In genomic region chr6:13287104-13287503, GRCh38 we compare ENCODE assay signal across 23 cellular contexts. TPM values are rescaled to one million over a fixed set of nuclear protein-coding genes. Genes with fewer than 3 reads are reported as not detected.
DNase-seq lines count a peak whose midpoint lies in the region; ATAC-seq and TF ChIP-seq lines count a peak whose summit lies in the region.
"Had no signal": no experiment of that assay in that cellular context is flagged by ENCODE, and none has a peak within 500 bp of the region (broad histone marks: within the 10 kb centered on the region; RNA-seq: fewer than 3 reads in every experiment).

No MANE protein-coding gene starts in this region.

- CTCF ChIA-PET in activated B cell treated with CpG ODN at 0.5 μM for 24 hours (lab: Charles Lee) = no interaction called here

- POLR2A ChIA-PET in activated B cell treated with CpG ODN at 0.5 μM for 24 hours (lab: Charles Lee) = interaction anchor here (1.4 to 4.7 kb wide), 5 partner anchors 11 to 328 kb away, joined by 3 to 56 read pairs (median 5); partner anchors contain the start of genes NOL7 and TBC1D7

- H3K36me3 ChIP-seq in H7 (replicated peaks; ENCODE audit: control insufficient read depth, insufficient read depth, low read length) = peaks cover 3% of the 10 kb centered on the region

- H3K36me3 Mint-ChIP-seq in CD14-positive monocyte = peaks cover 61 to 82% of the 10 kb centered on the region in 2 donors
- peaks cover 81% of the 10 kb centered on the region for H3K36me3 Mint-ChIP-seq in activated B cell treated with CpG ODN at 0.5 μM for 24 hours (ENCODE audit: low read depth)
- H3K36me3 Mint-ChIP-seq in stimulated activated memory B cell treated with anti-CD40 and anti-IgM and Interleukin-4, amounts not matched to agents 10 μg/mL and 1 μg/mL and 100 μg/mL, for 72 hours = peaks cover 76% of the 10 kb centered on the region

- no peak overlapping the region for H3K4me3 ChIP-seq in H7 (ENCODE audit: insufficient read depth, low read depth, low read length)
- H3K4me3 ChIP-seq: Peyer's patch, SK-N-MC had no signal

- peaks cover 0 to 1% (median 0%) of the 10 kb centered on the region in 3 donors for H3K27me3 Mint-ChIP-seq in CD14-positive monocyte (ENCODE audit: low read depth in 3 of 3)
- H3K27me3 Mint-ChIP-seq in activated B cell treated with CpG ODN at 0.5 μM for 24 hours = no peaks in the 10 kb centered on the region
- no peaks in the 10 kb centered on the region for H3K27me3 Mint-ChIP-seq in stimulated activated memory B cell treated with anti-CD40 and anti-IgM and Interleukin-4, amounts not matched to agents 10 μg/mL and 1 μg/mL and 100 μg/mL, for 72 hours
- H3K27me3 Mint-ChIP-seq: CD8-positive, alpha-beta memory T cell had no signal

- ATAC-seq in activated B cell treated with CpG ODN at 0.5 μM for 24 hours (ENCODE audit: low read depth) (no peak), left lobe of liver (no peak)
- ATAC-seq in stimulated activated memory B cell treated with anti-CD40 and anti-IgM and Interleukin-4, amounts not matched to agents 10 μg/mL and 1 μg/mL and 100 μg/mL, for 72 hours = no peak

- TF ChIP-seq CTCF in CD14-positive monocyte (IDR thresholded peaks at IDR 0.05) (no peak), activated B cell treated with CpG ODN at 0.5 μM for 24 hours (IDR thresholded peaks at IDR 0.05) (no peak)

- H3K4me1 Mint-ChIP-seq in CD14-positive monocyte (peaks cover 21% of the 10 kb centered on the region), activated B cell treated with CpG ODN at 0.5 μM for 24 hours (peaks cover 64% of the 10 kb centered on the region)
- peaks cover 47% of the 10 kb centered on the region for H3K4me1 Mint-ChIP-seq in stimulated activated memory B cell treated with anti-CD40 and anti-IgM and Interleukin-4, amounts not matched to agents 10 μg/mL and 1 μg/mL and 100 μg/mL, for 72 hours

- DNase-seq in CD14-positive monocyte (ENCODE audit: low spot score) (no peak), activated B cell treated with CpG ODN at 0.5 μM for 24 hours (no peak), left lobe of liver (ENCODE audit: low spot score) (peak; percentile 37), NOMO-1 treated with DMSO at 0.1 percent for 48 hours (lab: John Stamatoyannopoulos, UW; ENCODE audit: unreplicated experiment) (no peak), H7 (no peak), RPMI8226 (no peak)
- DNase-seq: Calu3; CD8-positive, alpha-beta memory T cell; DMS79 treated with DMSO at 0.1 percent for 48 hours; GF-D8; H9; KBM-7; NCI-H1105 treated with DMSO at 0.1 percent for 48 hours; NCI-H146; NCI-H1930; NCI-H2107; NCI-H526 treated with DMSO at 0.1 percent for 48 hours; OCI-M1; SIG-M5 had no signal

- H3K27ac Mint-ChIP-seq in CD14-positive monocyte (peak overlapping the region in 4 of 7 donors; percentile 37 to 51 (median 44)), activated B cell treated with CpG ODN at 0.5 μM for 24 hours (peak overlapping the region; percentile 59)
- H3K27ac Mint-ChIP-seq in stimulated activated memory B cell treated with anti-CD40 and anti-IgM and Interleukin-4, amounts not matched to agents 10 μg/mL and 1 μg/mL and 100 μg/mL, for 72 hours = peak overlapping the region; percentile 46
- H3K27ac Mint-ChIP-seq: H9 had no signal

- intact Hi-C loops in CD14-positive monocyte (cut with micrococcal nuclease) = no loop called here
- intact Hi-C loops in activated B cell treated with CpG ODN at 0.5 μM for 24 hours (cut with micrococcal nuclease) = no loop called here

- H3K9me3 Mint-ChIP-seq in CD14-positive monocyte (peaks cover 3 to 17% (median 9%) of the 10 kb centered on the region in 7 donors), activated B cell treated with CpG ODN at 0.5 μM for 24 hours (peaks cover 2% of the 10 kb centered on the region)
- no peaks in the 10 kb centered on the region for H3K9me3 Mint-ChIP-seq in stimulated activated memory B cell treated with anti-CD40 and anti-IgM and Interleukin-4, amounts not matched to agents 10 μg/mL and 1 μg/mL and 100 μg/mL, for 72 hours

- no peaks in the 10 kb centered on the region for H3K27me3 ChIP-seq in H7 (ENCODE audit: control insufficient read depth, insufficient read depth, low read length)
- H3K27me3 ChIP-seq: BLaER1 treated with 17β-estradiol and CSF1 and Interleukin-3, amounts not matched to agents 10 nM and 100 nM; Peyer's patch had no signal

- H3K4me3 Mint-ChIP-seq in CD14-positive monocyte (no peak overlapping the region), activated B cell treated with CpG ODN at 0.5 μM for 24 hours (no peak overlapping the region)
- no peak overlapping the region for H3K4me3 Mint-ChIP-seq in stimulated activated memory B cell treated with anti-CD40 and anti-IgM and Interleukin-4, amounts not matched to agents 10 μg/mL and 1 μg/mL and 100 μg/mL, for 72 hours
- H3K4me3 Mint-ChIP-seq: CD8-positive, alpha-beta memory T cell; H9 had no signal

RNA-seq across cellular contexts. Expression of gene TBC1D7, which starts 41.2 kb away (rescaled TPM):
- polyA plus RNA-seq in CD14-positive monocyte = 10 to 100 TPM; 34.3 TPM
- total RNA-seq in activated B cell treated with CpG ODN at 0.5 μM for 24 hours (17.3 and 18.5 TPM in 2 replicates), left lobe of liver (10.4 TPM)
- 35.2 and 42.1 TPM in 2 replicates for total RNA-seq in H7 (2014; rRNA removed; shearing (Covaris generic))
